In genomic region chr19:19552811-19553210, GRCh38 we compare ENCODE assay signal across 8 cellular contexts. TPM values are rescaled to one million over a fixed set of nuclear protein-coding genes. Genes with fewer than 3 reads are reported as not detected.
DNase-seq lines count a peak whose midpoint lies in the region; ATAC-seq and TF ChIP-seq lines count a peak whose summit lies in the region.

No MANE protein-coding gene starts in this region.

- no peaks in the 10 kb centered on the region for H3K36me3 Mint-ChIP-seq in WTC11

- peak; percentile 78 for ATAC-seq in WTC11
- no peak for ATAC-seq in HG03565 (IDR thresholded peaks at IDR 0.05; ENCODE audit: unreplicated experiment)
- ATAC-seq in HG02678 (IDR thresholded peaks at IDR 0.05; ENCODE audit: unreplicated experiment): no peak
- no peak for ATAC-seq in HG03139 (IDR thresholded peaks at IDR 0.05; ENCODE audit: unreplicated experiment)
- no peak for ATAC-seq in HG03439 (IDR thresholded peaks at IDR 0.05; ENCODE audit: unreplicated experiment)

- POLR2A ChIA-PET in WTC11 (lab: Charles Lee): interaction anchor here (1.0 kb wide), 1 partner anchor 17 kb away, joined by 3 read pairs; no protein-coding TSS in a partner anchor

- CTCF ChIA-PET in WTC11 (lab: Charles Lee): interaction anchor here (0.7 to 9.9 kb wide), 34 partner anchors 9 to 328 kb away, joined by 3 to 408 read pairs (median 4); partner anchors contain the start of genes CILP2, GMIP, LPAR2 and NDUFA13

- no peak overlapping the region for H3K4me3 Mint-ChIP-seq in WTC11

- no peaks in the 10 kb centered on the region for H3K9me3 Mint-ChIP-seq in WTC11

- no peak overlapping the region for H3K27ac Mint-ChIP-seq in WTC11

- peak; percentile 56 for TF ChIP-seq CTCF in AG09319 (IDR thresholded peaks at IDR 0.05; ENCODE audit: low read depth, low read length)
- peak; percentile 85 for TF ChIP-seq CTCF in WTC11 (IDR thresholded peaks at IDR 0.05)

- DNase-seq in AG09319 (ENCODE audit: extremely low read depth, low read depth) (no peak), GM19240 (ENCODE audit: insufficient read length, low spot score) (peak; percentile 60), WTC11 (ENCODE audit: low spot score) (peak; percentile 84), kidney glomerular epithelial cell (lab: John Stamatoyannopoulos, UW) (peak; percentile 7)

- no peaks in the 10 kb centered on the region for H3K27me3 Mint-ChIP-seq in WTC11 (ENCODE audit: low read depth)

- H3K4me1 Mint-ChIP-seq in WTC11: no peaks in the 10 kb centered on the region

TF ChIP-seq in WTC11, 78 proteins besides CTCF, POLR2A, EP300 and RAD21 (continues in another document):
- TF ChIP-seq OVOL2 (CRISPR knock-in tag; IDR thresholded peaks at IDR 0.05; ENCODE audit: borderline replicate concordance) (no peak), FOXP1 (CRISPR knock-in tag; IDR thresholded peaks at IDR 0.05; ENCODE audit: borderline replicate concordance) (no peak), SOX15 (CRISPR knock-in tag; IDR thresholded peaks at IDR 0.05) (no peak), ZNF121 (CRISPR knock-in tag; IDR thresholded peaks at IDR 0.05) (peak; percentile 100), IRF2 (CRISPR knock-in tag; IDR thresholded peaks at IDR 0.05; ENCODE audit: borderline replicate concordance, low read depth) (no peak), GTF2I (CRISPR knock-in tag; conservative IDR thresholded peaks at IDR 0.05) (peak; percentile 97), TP53 (CRISPR knock-in tag; IDR thresholded peaks at IDR 0.05) (no peak), MAX (CRISPR knock-in tag; IDR thresholded peaks at IDR 0.05) (no peak), FOXP4 (CRISPR knock-in tag; IDR thresholded peaks at IDR 0.05) (no peak), CREB1 (CRISPR knock-in tag; IDR thresholded peaks at IDR 0.05) (no peak), GRHL2 (CRISPR knock-in tag; IDR thresholded peaks at IDR 0.05; ENCODE audit: insufficient replicate concordance, severe bottlenecking) (no peak), ATF3 (CRISPR knock-in tag; conservative IDR thresholded peaks at IDR 0.05) (no peak), ZNF423 (CRISPR knock-in tag; IDR thresholded peaks at IDR 0.05) (no peak), ATF1 (CRISPR knock-in tag; IDR thresholded peaks at IDR 0.05) (no peak), NFYB (CRISPR knock-in tag; conservative IDR thresholded peaks at IDR 0.05; ENCODE audit: low read depth) (no peak), ETV6 (CRISPR knock-in tag; IDR thresholded peaks at IDR 0.05) (no peak), CREM (CRISPR knock-in tag; IDR thresholded peaks at IDR 0.05) (no peak), TEAD4 (CRISPR knock-in tag; IDR thresholded peaks at IDR 0.05) (no peak), ZNF512 (CRISPR knock-in tag; IDR thresholded peaks at IDR 0.05; ENCODE audit: borderline replicate concordance) (no peak), ZNF232 (CRISPR knock-in tag; IDR thresholded peaks at IDR 0.05) (no peak), ZNF317 (CRISPR knock-in tag; IDR thresholded peaks at IDR 0.05; ENCODE audit: borderline replicate concordance, low read depth) (no peak), USF1 (CRISPR knock-in tag; IDR thresholded peaks at IDR 0.05) (no peak)
- TF ChIP-seq, protein P1, sequence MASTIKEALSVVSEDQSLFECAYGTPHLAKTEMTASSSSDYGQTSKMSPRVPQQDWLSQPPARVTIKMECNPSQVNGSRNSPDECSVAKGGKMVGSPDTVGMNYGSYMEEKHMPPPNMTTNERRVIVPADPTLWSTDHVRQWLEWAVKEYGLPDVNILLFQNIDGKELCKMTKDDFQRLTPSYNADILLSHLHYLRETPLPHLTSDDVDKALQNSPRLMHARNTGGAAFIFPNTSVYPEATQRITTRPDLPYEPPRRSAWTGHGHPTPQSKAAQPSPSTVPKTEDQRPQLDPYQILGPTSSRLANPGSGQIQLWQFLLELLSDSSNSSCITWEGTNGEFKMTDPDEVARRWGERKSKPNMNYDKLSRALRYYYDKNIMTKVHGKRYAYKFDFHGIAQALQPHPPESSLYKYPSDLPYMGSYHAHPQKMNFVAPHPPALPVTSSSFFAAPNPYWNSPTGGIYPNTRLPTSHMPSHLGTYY (CRISPR knock-in tag; IDR thresholded peaks at IDR 0.05): peak; percentile 65; the same call in 1 of the 2 replicates
- TF ChIP-seq, protein P2, sequence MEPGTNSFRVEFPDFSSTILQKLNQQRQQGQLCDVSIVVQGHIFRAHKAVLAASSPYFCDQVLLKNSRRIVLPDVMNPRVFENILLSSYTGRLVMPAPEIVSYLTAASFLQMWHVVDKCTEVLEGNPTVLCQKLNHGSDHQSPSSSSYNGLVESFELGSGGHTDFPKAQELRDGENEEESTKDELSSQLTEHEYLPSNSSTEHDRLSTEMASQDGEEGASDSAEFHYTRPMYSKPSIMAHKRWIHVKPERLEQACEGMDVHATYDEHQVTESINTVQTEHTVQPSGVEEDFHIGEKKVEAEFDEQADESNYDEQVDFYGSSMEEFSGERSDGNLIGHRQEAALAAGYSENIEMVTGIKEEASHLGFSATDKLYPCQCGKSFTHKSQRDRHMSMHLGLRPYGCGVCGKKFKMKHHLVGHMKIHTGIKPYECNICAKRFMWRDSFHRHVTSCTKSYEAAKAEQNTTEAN (CRISPR knock-in tag; IDR thresholded peaks at IDR 0.05): no peak
- TF ChIP-seq, protein P3, sequence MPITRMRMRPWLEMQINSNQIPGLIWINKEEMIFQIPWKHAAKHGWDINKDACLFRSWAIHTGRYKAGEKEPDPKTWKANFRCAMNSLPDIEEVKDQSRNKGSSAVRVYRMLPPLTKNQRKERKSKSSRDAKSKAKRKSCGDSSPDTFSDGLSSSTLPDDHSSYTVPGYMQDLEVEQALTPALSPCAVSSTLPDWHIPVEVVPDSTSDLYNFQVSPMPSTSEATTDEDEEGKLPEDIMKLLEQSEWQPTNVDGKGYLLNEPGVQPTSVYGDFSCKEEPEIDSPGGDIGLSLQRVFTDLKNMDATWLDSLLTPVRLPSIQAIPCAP (CRISPR knock-in tag; IDR thresholded peaks at IDR 0.05): no peak
- TF ChIP-seq, protein P4, sequence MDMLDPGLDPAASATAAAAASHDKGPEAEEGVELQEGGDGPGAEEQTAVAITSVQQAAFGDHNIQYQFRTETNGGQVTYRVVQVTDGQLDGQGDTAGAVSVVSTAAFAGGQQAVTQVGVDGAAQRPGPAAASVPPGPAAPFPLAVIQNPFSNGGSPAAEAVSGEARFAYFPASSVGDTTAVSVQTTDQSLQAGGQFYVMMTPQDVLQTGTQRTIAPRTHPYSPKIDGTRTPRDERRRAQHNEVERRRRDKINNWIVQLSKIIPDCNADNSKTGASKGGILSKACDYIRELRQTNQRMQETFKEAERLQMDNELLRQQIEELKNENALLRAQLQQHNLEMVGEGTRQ (CRISPR knock-in tag; IDR thresholded peaks at IDR 0.05): no peak

RNA-seq across cellular contexts. Expression of gene CILP2, which starts 14.7 kb away (rescaled TPM):
- total RNA-seq in WTC11 (2021): 7.9 to 10.6 TPM (median 10.1 TPM) in 3 replicates

RNA-seq across cellular contexts. Expression of gene YJEFN3, which starts 24.1 kb away (rescaled TPM):
- 10.2 to 11.9 TPM (median 11.1 TPM) in 3 replicates for total RNA-seq in WTC11 (2021)

RNA-seq across cellular contexts. Expression of gene NDUFA13, which starts 36.8 kb away (rescaled TPM):
- 519 to 568 TPM (median 552 TPM) in 3 replicates for total RNA-seq in WTC11 (2021)

RNA-seq across cellular contexts. Expression of gene TSSK6, which starts 37.5 kb away (rescaled TPM):
- total RNA-seq in WTC11 (2021): 4.7 to 7.8 TPM (median 7.7 TPM) in 3 replicates
